ENCODE assay signal across 15 cellular contexts in the genomic region with DNA sequence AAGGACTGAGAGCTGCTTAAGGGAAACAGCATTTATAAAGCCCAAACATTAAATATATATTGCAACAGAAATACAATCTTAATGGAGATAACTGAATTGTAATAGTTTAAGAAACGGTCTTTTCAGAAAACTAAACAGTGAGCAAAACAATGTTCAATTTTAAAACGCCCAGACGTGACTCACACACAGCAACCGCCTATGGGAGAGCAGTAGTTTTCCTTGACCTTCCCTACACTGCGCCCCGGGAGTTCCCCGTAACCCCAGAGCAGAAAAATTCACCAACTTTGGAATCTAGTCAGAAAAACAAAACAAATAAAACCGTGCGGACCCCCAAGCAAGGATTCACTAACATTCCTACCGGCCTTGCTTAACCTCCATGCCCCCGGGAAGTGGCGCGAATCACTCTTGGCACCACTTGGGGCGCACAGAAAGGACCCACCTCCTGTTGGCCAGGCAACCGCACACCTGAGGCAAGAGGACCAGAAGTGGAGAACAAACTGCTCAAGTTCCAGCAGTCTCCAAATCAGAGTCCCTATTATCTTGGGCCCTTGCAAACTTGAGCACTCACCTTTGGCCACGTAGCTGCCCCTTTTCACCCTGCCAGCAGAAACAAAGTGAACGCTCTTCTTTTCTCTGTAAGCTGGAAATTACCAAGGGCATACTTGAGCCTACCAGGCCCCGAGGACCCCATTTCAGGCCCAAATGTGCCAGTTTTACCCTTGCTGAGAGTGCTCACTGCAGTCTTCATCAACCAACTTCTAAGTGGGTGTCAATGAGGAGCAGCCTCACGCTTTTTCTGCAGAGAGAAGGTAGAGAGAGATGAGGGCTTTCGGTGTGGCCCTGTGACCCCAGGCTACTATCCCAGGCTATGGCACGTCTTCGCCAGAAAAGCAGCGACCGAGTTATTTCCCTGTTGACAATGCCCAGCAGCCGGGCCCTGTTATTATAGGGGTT.
DNase-seq lines count a peak whose midpoint lies in the region; ATAC-seq, FAIRE-seq and TF ChIP-seq lines count a peak whose summit lies in the region.
"Had no signal": no experiment of that assay in that cellular context is flagged by ENCODE, and none has a peak within 500 bp of the region (broad histone marks: within the 10 kb centered on the region; RNA-seq: fewer than 3 reads in every experiment).

No MANE protein-coding gene starts in this region.

- H3K27me3 Mint-ChIP-seq in activated naive CD4-positive, alpha-beta T cell treated with anti-CD3 and anti-CD28 coated beads, Interleukin-2, amount 10 ng/mL, durations not matched to agents 7 days and 5 days = peaks cover 87% of the 10 kb centered on the region
- H3K27me3 Mint-ChIP-seq in activated naive CD4-positive, alpha-beta T cell treated with anti-CD3 and anti-CD28 coated beads for 36 hours (ENCODE audit: low read depth) = peaks cover 80% of the 10 kb centered on the region

- 5 to 6% methylated on average over 22 to 25 of the region's 25 CpGs for WGBS in body of pancreas, 2 donors

- no peak for DNase-seq in activated naive CD4-positive, alpha-beta T cell treated with anti-CD3 and anti-CD28 coated beads, Interleukin-2, amount 10 ng/mL, durations not matched to agents 7 days and 5 days
- no peak for DNase-seq in activated naive CD4-positive, alpha-beta T cell treated with anti-CD3 and anti-CD28 coated beads for 36 hours
- DNase-seq in foreskin keratinocyte = no peak
- peak; percentile 47 for DNase-seq in superior temporal gyrus (ENCODE audit: extremely low spot score)
- DNase-seq in stimulated activated CD8-positive, alpha-beta memory T cell treated with anti-CD3 and anti-CD28 coated beads, Interleukin-4, amount 100 ng/mL, for 48 hours = no peak
- no peak for DNase-seq in GM12892 (ENCODE audit: insufficient read length)
- no peak for DNase-seq in body of pancreas
- DNase-seq: activated T-cell treated with anti-CD3 and anti-CD28 coated beads, Interleukin-2, amount 50 U/mL, for 24 hours; immature natural killer cell; natural killer cell; SHP77; WERI-Rb-1 had no signal

- TF ChIP-seq CTCF in foreskin keratinocyte (conservative IDR thresholded peaks at IDR 0.05) = no peak
- no peak for TF ChIP-seq CTCF in body of pancreas (IDR thresholded peaks at IDR 0.05)

- no peak overlapping the region for H3K4me3 ChIP-seq in body of pancreas

- ATAC-seq in SK-N-SH treated with all-trans-retinoic acid at 6 μM for 48 hours (peak; percentile 23; the same call in 2 of the 3 replicates), foreskin keratinocyte (peak; percentile 79), body of pancreas (no peak)
- ATAC-seq: natural killer cell had no signal

- H3K4me1 ChIP-seq in foreskin keratinocyte = no peaks in the 10 kb centered on the region
- peaks cover 40% of the 10 kb centered on the region for H3K4me1 ChIP-seq in body of pancreas

- peaks cover 9% of the 10 kb centered on the region for H3K4me1 Mint-ChIP-seq in activated naive CD4-positive, alpha-beta T cell treated with anti-CD3 and anti-CD28 coated beads, Interleukin-2, amount 10 ng/mL, durations not matched to agents 7 days and 5 days
- H3K4me1 Mint-ChIP-seq in activated naive CD4-positive, alpha-beta T cell treated with anti-CD3 and anti-CD28 coated beads for 36 hours (ENCODE audit: low read depth) = peaks cover 28% of the 10 kb centered on the region

- H3K4me3 Mint-ChIP-seq in activated naive CD4-positive, alpha-beta T cell treated with anti-CD3 and anti-CD28 coated beads, Interleukin-2, amount 10 ng/mL, durations not matched to agents 7 days and 5 days = no peak overlapping the region
- no peak overlapping the region for H3K4me3 Mint-ChIP-seq in activated naive CD4-positive, alpha-beta T cell treated with anti-CD3 and anti-CD28 coated beads for 36 hours
- H3K4me3 Mint-ChIP-seq: activated T-cell treated with anti-CD3 and anti-CD28 coated beads, Interleukin-2, amount 50 U/mL, for 24 hours; natural killer cell had no signal

- no peaks in the 10 kb centered on the region for H3K36me3 ChIP-seq in body of pancreas (replicated peaks in 1 of 2; ENCODE audit: insufficient read depth in 1 of 2, low read depth in 2 of 2)
- H3K36me3 ChIP-seq: WERI-Rb-1 had no signal

- peaks cover 7% of the 10 kb centered on the region for H3K36me3 Mint-ChIP-seq in activated naive CD4-positive, alpha-beta T cell treated with anti-CD3 and anti-CD28 coated beads, Interleukin-2, amount 10 ng/mL, durations not matched to agents 7 days and 5 days
- H3K36me3 Mint-ChIP-seq in activated naive CD4-positive, alpha-beta T cell treated with anti-CD3 and anti-CD28 coated beads for 36 hours (ENCODE audit: low read depth) = no peaks in the 10 kb centered on the region

- H3K9me3 ChIP-seq in body of pancreas = no peaks in the 10 kb centered on the region

- no peaks in the 10 kb centered on the region for H3K9me3 Mint-ChIP-seq in activated naive CD4-positive, alpha-beta T cell treated with anti-CD3 and anti-CD28 coated beads, Interleukin-2, amount 10 ng/mL, durations not matched to agents 7 days and 5 days
- H3K9me3 Mint-ChIP-seq in activated naive CD4-positive, alpha-beta T cell treated with anti-CD3 and anti-CD28 coated beads for 36 hours = no peaks in the 10 kb centered on the region
- H3K9me3 Mint-ChIP-seq: activated T-cell treated with anti-CD3 and anti-CD28 coated beads, Interleukin-2, amount 50 U/mL, for 24 hours; natural killer cell had no signal

- intact Hi-C loops in activated naive CD4-positive, alpha-beta T cell treated with anti-CD3 and anti-CD28 coated beads for 36 hours (cut with micrococcal nuclease) = loop anchor here (1.0 to 5.0 kb wide), 2 partner anchors 32 to 1281 kb away; partner anchors contain the start of gene CCNH
- intact Hi-C loops in body of pancreas (cut with DNase I) = no loop called here

- H3K27ac Mint-ChIP-seq in activated naive CD4-positive, alpha-beta T cell treated with anti-CD3 and anti-CD28 coated beads, Interleukin-2, amount 10 ng/mL, durations not matched to agents 7 days and 5 days = peak overlapping the region; percentile 67
- no peak overlapping the region for H3K27ac Mint-ChIP-seq in activated naive CD4-positive, alpha-beta T cell treated with anti-CD3 and anti-CD28 coated beads for 36 hours
- H3K27ac Mint-ChIP-seq: activated T-cell treated with anti-CD3 and anti-CD28 coated beads, Interleukin-2, amount 50 U/mL, for 24 hours; immature natural killer cell; natural killer cell had no signal

- CTCF ChIA-PET in activated naive CD4-positive, alpha-beta T cell treated with anti-CD3 and anti-CD28 coated beads, Interleukin-2, amount 10 ng/mL, durations not matched to agents 7 days and 5 days (lab: Charles Lee) = interaction anchor here (1.3 to 1.4 kb wide), 2 partner anchors 27 to 912 kb away, joined by 3 to 4 read pairs; no protein-coding TSS in a partner anchor
- CTCF ChIA-PET in activated naive CD4-positive, alpha-beta T cell treated with anti-CD3 and anti-CD28 coated beads for 36 hours (lab: Charles Lee) = interaction anchor here (0.7 to 4.4 kb wide), 6 partner anchors 9 to 920 kb away, joined by 3 to 33 read pairs (median 3); no protein-coding TSS in a partner anchor

- FAIRE-seq in GM12892 (lab: Jason Lieb, UNC) = no peak
- FAIRE-seq: urothelium cell line had no signal

- TF ChIP-seq POLR2A in GM12892 (IDR thresholded peaks at IDR 0.05; ENCODE audit: low read depth, low read length) (no peak), body of pancreas (IDR thresholded peaks at IDR 0.05) (no peak)

- peaks cover 100% of the 10 kb centered on the region for H3K27me3 ChIP-seq in foreskin keratinocyte
- peaks cover 0 to 63% of the 10 kb centered on the region in 2 donors for H3K27me3 ChIP-seq in body of pancreas

- no peak overlapping the region for H3K27ac ChIP-seq in foreskin keratinocyte
- no peak overlapping the region for H3K27ac ChIP-seq in body of pancreas
- H3K27ac ChIP-seq: skin epidermis, WERI-Rb-1 had no signal

TF ChIP-seq in SK-N-SH treated with all-trans-retinoic acid at 6 μM for 48 hours, 23 proteins besides CTCF, POLR2A, EP300 and RAD21 (continues in another document):
- TF ChIP-seq, protein P1, sequence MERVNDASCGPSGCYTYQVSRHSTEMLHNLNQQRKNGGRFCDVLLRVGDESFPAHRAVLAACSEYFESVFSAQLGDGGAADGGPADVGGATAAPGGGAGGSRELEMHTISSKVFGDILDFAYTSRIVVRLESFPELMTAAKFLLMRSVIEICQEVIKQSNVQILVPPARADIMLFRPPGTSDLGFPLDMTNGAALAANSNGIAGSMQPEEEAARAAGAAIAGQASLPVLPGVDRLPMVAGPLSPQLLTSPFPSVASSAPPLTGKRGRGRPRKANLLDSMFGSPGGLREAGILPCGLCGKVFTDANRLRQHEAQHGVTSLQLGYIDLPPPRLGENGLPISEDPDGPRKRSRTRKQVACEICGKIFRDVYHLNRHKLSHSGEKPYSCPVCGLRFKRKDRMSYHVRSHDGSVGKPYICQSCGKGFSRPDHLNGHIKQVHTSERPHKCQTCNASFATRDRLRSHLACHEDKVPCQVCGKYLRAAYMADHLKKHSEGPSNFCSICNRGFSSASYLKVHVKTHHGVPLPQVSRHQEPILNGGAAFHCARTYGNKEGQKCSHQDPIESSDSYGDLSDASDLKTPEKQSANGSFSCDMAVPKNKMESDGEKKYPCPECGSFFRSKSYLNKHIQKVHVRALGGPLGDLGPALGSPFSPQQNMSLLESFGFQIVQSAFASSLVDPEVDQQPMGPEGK (CRISPR knock-in tag; IDR thresholded peaks at IDR 0.05; ENCODE audit: borderline replicate concordance) = no peak
- no peak for TF ChIP-seq ZNF565 (CRISPR knock-in tag; conservative IDR thresholded peaks at IDR 0.05; ENCODE audit: low read depth)
- TF ChIP-seq TOX (CRISPR knock-in tag; IDR thresholded peaks at IDR 0.05; ENCODE audit: borderline replicate concordance) = no peak
- no peak for TF ChIP-seq ZFP30 (CRISPR knock-in tag; IDR thresholded peaks at IDR 0.05)
- no peak for TF ChIP-seq OSR1 (CRISPR knock-in tag; IDR thresholded peaks at IDR 0.05)
- TF ChIP-seq ISL1 (CRISPR knock-in tag; IDR thresholded peaks at IDR 0.05) = no peak
- no peak for TF ChIP-seq CSDC2 (CRISPR knock-in tag; IDR thresholded peaks at IDR 0.05)
- TF ChIP-seq ARNTL (CRISPR knock-in tag; IDR thresholded peaks at IDR 0.05; ENCODE audit: borderline replicate concordance, low read depth) = no peak
- TF ChIP-seq ZNF70 (CRISPR knock-in tag; IDR thresholded peaks at IDR 0.05) = no peak
- TF ChIP-seq ZNF8 (CRISPR knock-in tag; IDR thresholded peaks at IDR 0.05) = no peak
- TF ChIP-seq ZFP3 (CRISPR knock-in tag; IDR thresholded peaks at IDR 0.05) = no peak
